ENCODE assay signal across 17 cellular contexts in genomic region chr21:32949701-32950100, GRCh38.
"Had no signal": no experiment of that assay in that cellular context is flagged by ENCODE, and none has a peak within 500 bp of the region (broad histone marks: within the 10 kb centered on the region; RNA-seq: fewer than 3 reads in every experiment).

No MANE protein-coding gene starts in this region.

- H3K27ac ChIP-seq: breast epithelium, colonic mucosa, gastroesophageal sphincter, heart right ventricle, left lung, right lobe of liver, skin epidermis, suprapubic skin, tibial nerve had no signal

- H3K36me3 ChIP-seq: breast epithelium, colonic mucosa, gastroesophageal sphincter, heart right ventricle, left lung, right lobe of liver, suprapubic skin, tibial nerve had no signal

- H3K27me3 ChIP-seq: colonic mucosa had no signal

- H3K4me3 ChIP-seq: breast epithelium, colonic mucosa, gastroesophageal sphincter, heart right ventricle, left lung, lung, right lobe of liver, skin epidermis, suprapubic skin, tibial nerve had no signal

- H3K4me1 ChIP-seq: breast epithelium, colonic mucosa, gastroesophageal sphincter, heart right ventricle, left lung, right lobe of liver, suprapubic skin, tibial nerve had no signal

- H3K9me3 ChIP-seq: breast epithelium, colonic mucosa, gastroesophageal sphincter, left lung, right lobe of liver, suprapubic skin, tibial nerve had no signal

- DNase-seq: activated naive CD4-positive, alpha-beta T cell; activated naive CD8-positive, alpha-beta T cell treated with anti-CD3 and anti-CD28 coated beads for 36 hours; activated T-cell treated with anti-CD3 and anti-CD28 coated beads, Interleukin-2, amount 50 U/mL, for 1 hour; colonic mucosa; heart right ventricle; left lung; right lobe of liver; stimulated activated CD4-positive, alpha-beta T cell treated with anti-CD3 and anti-CD28 coated beads, Interleukin-1b, Interleukin-23, amount 100 ng/mL, for 48 hours; T-helper 9 cell had no signal

- ATAC-seq: activated T-helper 17 cell treated with anti-CD3 and anti-CD28 coated beads, Interleukin-2, amount 50 U/mL, for 72 hours; gastroesophageal sphincter; heart right ventricle; left lung; right lobe of liver; WTC11 had no signal
